ENCODE assay signal across 22 cellular contexts in genomic region chr1:230798187-230798484, GRCh38. TPM values are rescaled to one million over a fixed set of nuclear protein-coding genes. Genes with fewer than 3 reads are reported as not detected.
DNase-seq lines count a peak whose midpoint lies in the region; ATAC-seq and TF ChIP-seq lines count a peak whose summit lies in the region.
"Had no signal": no experiment of that assay in that cellular context is flagged by ENCODE, and none has a peak within 500 bp of the region (broad histone marks: within the 10 kb centered on the region; RNA-seq: fewer than 3 reads in every experiment).

No MANE protein-coding gene starts in this region.

- H3K4ac ChIP-seq in neuronal stem cell (ENCODE audit: low read length): no peak overlapping the region

- no peak overlapping the region for H3K14ac ChIP-seq in neuronal stem cell (ENCODE audit: low read length)

- DNase-seq in PC-3: no peak
- no peak for DNase-seq in foreskin keratinocyte
- DNase-seq in neuronal stem cell (ENCODE audit: low spot score): no peak
- no peak for DNase-seq in adrenal gland
- DNase-seq in HPDE6-E6E7 (ENCODE audit: extremely low spot score): no peak
- DNase-seq: activated CD4-positive, alpha-beta T cell treated with anti-CD3 and anti-CD28 coated beads for 4 hours; activated CD8-positive, alpha-beta memory T cell treated with anti-CD3 and anti-CD28 coated beads, Interleukin-2, amount 50 U/mL, for 4 hours; activated gamma-delta T cell treated with Interleukin-2 at 50 U/mL for 16 hours; CD4-positive, alpha-beta T cell; DMS79; naive B cell; NCI-H1436 treated with DMSO at 0.1 percent for 48 hours had no signal

- POLR2A ChIA-PET in PC-3 (lab: Charles Lee; ENCODE audit: unreplicated experiment): no interaction called here

- H4K91ac ChIP-seq in neuronal stem cell (ENCODE audit: low read depth, low read length, poor library complexity): no peak overlapping the region

- H3K79me2 ChIP-seq in PC-3 (ENCODE audit: low read length): no peaks in the 10 kb centered on the region

- H3K79me1 ChIP-seq in neuronal stem cell (ENCODE audit: low read depth, low read length): no peaks in the 10 kb centered on the region

- intact Hi-C loops in PC-3 (cut with micrococcal nuclease) (loop anchor here (1.0 to 10.0 kb wide), 5 partner anchors 71 to 413 kb away; partner anchors contain the start of genes ARV1 and C1orf198), adrenal gland (cut with DNase I) (loop anchor here (5.0 to 10.0 kb wide), 3 partner anchors 117 to 417 kb away; no protein-coding TSS in a partner anchor)

- ATAC-seq in PC-3: peak; percentile 60
- peak; percentile 10 for ATAC-seq in foreskin keratinocyte
- no peak for ATAC-seq in HG03039 (IDR thresholded peaks at IDR 0.05; ENCODE audit: unreplicated experiment)
- ATAC-seq in HG02798 (IDR thresholded peaks at IDR 0.05; ENCODE audit: poor library complexity, unreplicated experiment): no peak
- ATAC-seq: stimulated activated memory B cell treated with anti-CD40 and anti-IgM and Interleukin-4, amounts not matched to agents 10 μg/mL and 1 μg/mL and 100 μg/mL, for 72 hours had no signal

- no peak overlapping the region for H2BK120ac ChIP-seq in neuronal stem cell (ENCODE audit: low read depth, low read length)

- no CpG with 5 or more reads among the region's 2 CpGs for WGBS in neuronal stem cell (ENCODE audit: extremely low coverage in 2 of 2, insufficient read length in 2 of 2, insufficient replicate concordance in 1 of 2), 2 donors
- 70 to 84% (median 81%) methylated on average over 2 of the region's 2 CpGs for WGBS in adrenal gland, 4 donors

- no peaks in the 10 kb centered on the region for H3F3A ChIP-seq in PC-3 (ENCODE audit: low read length, unreplicated experiment)

- H3K4me1 ChIP-seq in PC-3 (ENCODE audit: insufficient read depth, low read length): no peaks in the 10 kb centered on the region
- no peaks in the 10 kb centered on the region for H3K4me1 ChIP-seq in foreskin keratinocyte
- peaks cover 0 to 4% of the 10 kb centered on the region in 2 donors for H3K4me1 ChIP-seq in neuronal stem cell (ENCODE audit: control insufficient read depth in 2 of 2, insufficient read depth in 1 of 2, low read depth in 1 of 2, low read length in 2 of 2)
- no peaks in the 10 kb centered on the region for H3K4me1 ChIP-seq in adrenal gland (replicated peaks in 1 of 2)
- H3K4me1 ChIP-seq: transverse colon had no signal

- H2AFZ ChIP-seq in PC-3 (ENCODE audit: low read length) (peak overlapping the region; percentile 35; the same call in 1 of the 2 replicates), neuronal stem cell (ENCODE audit: low read length) (peak overlapping the region; percentile 70)

- no peak overlapping the region for H2AK5ac ChIP-seq in neuronal stem cell (ENCODE audit: low read depth, low read length)

- peak; percentile 56 for TF ChIP-seq CTCF in 22Rv1 (IDR thresholded peaks at IDR 0.05)
- TF ChIP-seq CTCF in PC-3 (conservative IDR thresholded peaks at IDR 0.05; ENCODE audit: low read depth, low read length): peak; percentile 49; the same call in 1 of the 2 replicates
- no peak for TF ChIP-seq CTCF in foreskin keratinocyte (conservative IDR thresholded peaks at IDR 0.05)
- peak in 1 of 6 experiments; percentile 21 for TF ChIP-seq CTCF in adrenal gland (IDR thresholded peaks at IDR 0.05)

- no peak overlapping the region for H2BK15ac ChIP-seq in neuronal stem cell (ENCODE audit: low read length)

- H3K4me2 ChIP-seq in PC-3 (ENCODE audit: low read length) (no peak overlapping the region), neuronal stem cell (ENCODE audit: insufficient read depth, low read length, poor library complexity, severe bottlenecking) (no peak overlapping the region)

- no peaks in the 10 kb centered on the region for H3K9me2 ChIP-seq in PC-3 (replicated peaks; ENCODE audit: low read length)

- no peak for TF ChIP-seq POLR2A in adrenal gland (IDR thresholded peaks at IDR 0.05)

- CTCF ChIA-PET in PC-3 (lab: Charles Lee): interaction anchor here (0.8 kb wide), 1 partner anchor 27 kb away, joined by 3 read pairs; no protein-coding TSS in a partner anchor

- no peak overlapping the region for H4K8ac ChIP-seq in neuronal stem cell (ENCODE audit: low read depth, low read length)

- BruUV-seq in PC-3 (replicated peaks; lab: Mats Ljungman, UMichigan): no TSS peak

- H3K27ac ChIP-seq in 22Rv1: no peak overlapping the region
- no peak overlapping the region for H3K27ac ChIP-seq in PC-3 (ENCODE audit: low read length)
- H3K27ac ChIP-seq in foreskin keratinocyte: no peak overlapping the region
- no peak overlapping the region for H3K27ac ChIP-seq in neuronal stem cell (replicated peaks; ENCODE audit: low read length)
- no peak overlapping the region for H3K27ac ChIP-seq in adrenal gland
- H3K27ac ChIP-seq: transverse colon had no signal

- H3K18ac ChIP-seq in neuronal stem cell (ENCODE audit: low read length): no peak overlapping the region

- H3K4me3 ChIP-seq in PC-3 (ENCODE audit: low read length) (no peak overlapping the region), neuronal stem cell (ENCODE audit: low read length in 2 of 2) (no peak overlapping the region), adrenal gland (no peak overlapping the region)
- H3K4me3 ChIP-seq: transverse colon had no signal

- no peaks in the 10 kb centered on the region for H4K20me1 ChIP-seq in PC-3 (ENCODE audit: low read length)

- no peak overlapping the region for H2BK12ac ChIP-seq in neuronal stem cell (ENCODE audit: low read length)

- no peak overlapping the region for H3K23ac ChIP-seq in neuronal stem cell (ENCODE audit: low read depth, low read length, poor library complexity)

- H3K36me3 ChIP-seq in PC-3 (ENCODE audit: low read depth, low read length) (no peaks in the 10 kb centered on the region), neuronal stem cell (replicated peaks in 1 of 2; ENCODE audit: control insufficient read depth in 2 of 2, insufficient read depth in 2 of 2, low read length in 2 of 2) (no peaks in the 10 kb centered on the region), adrenal gland (replicated peaks in 1 of 2) (no peaks in the 10 kb centered on the region)
- H3K36me3 ChIP-seq: transverse colon had no signal

- H2BK5ac ChIP-seq in neuronal stem cell (ENCODE audit: low read length): no peak overlapping the region

- H3K9ac ChIP-seq in PC-3 (ENCODE audit: low read length) (no peak overlapping the region), neuronal stem cell (ENCODE audit: low read depth, low read length, poor library complexity) (no peak overlapping the region)

- H3K27me3 ChIP-seq in PC-3 (ENCODE audit: low read length): peaks cover 11% of the 10 kb centered on the region
- H3K27me3 ChIP-seq in foreskin keratinocyte: no peaks in the 10 kb centered on the region
- no peaks in the 10 kb centered on the region for H3K27me3 ChIP-seq in neuronal stem cell (ENCODE audit: control insufficient read depth in 3 of 3, insufficient read depth in 3 of 3, low read depth in 1 of 3, low read length in 3 of 3)
- H3K27me3 ChIP-seq in adrenal gland: no peaks in the 10 kb centered on the region
- H3K27me3 ChIP-seq: transverse colon had no signal

- no peaks in the 10 kb centered on the region for H3K9me3 ChIP-seq in PC-3 (ENCODE audit: low read length)
- no peaks in the 10 kb centered on the region for H3K9me3 ChIP-seq in neuronal stem cell (replicated peaks in 1 of 2; ENCODE audit: control insufficient read depth in 2 of 2, insufficient read depth in 1 of 2, low read depth in 1 of 2, low read length in 2 of 2)
- no peaks in the 10 kb centered on the region for H3K9me3 ChIP-seq in adrenal gland (replicated peaks in 1 of 3)
- H3K9me3 ChIP-seq: transverse colon had no signal

RNA-seq across cellular contexts. Expression of gene CAPN9, which starts 50.9 kb away (rescaled TPM):
- total RNA-seq in PC-3 (2014; rRNA removed) (not detected in 2 replicates), foreskin keratinocyte (not detected in 2 replicates), adrenal gland (1 to 10 TPM in 4 of 8 donors, under 1 TPM in 3, not detected in 1; 0.48 to 2.5 (median 1.2) TPM)
- polyA plus RNA-seq in foreskin keratinocyte (not detected in 2 replicates), adrenal gland (1 to 10 TPM in 1 of 3 donors, under 1 TPM in 1, not detected in 1; 0.64 to 5.1 TPM)
- polyA plus RNA-seq in neuronal stem cell (2013, experiment 1 of 2): 0.15 TPM
- polyA plus RNA-seq in neuronal stem cell (2013, experiment 2 of 2): 0.26 TPM
- total RNA-seq: CD4-positive, alpha-beta T cell; dermis microvascular lymphatic vessel endothelial cell; esophagus mucosa; mammary epithelial cell; pulmonary artery endothelial cell; SK-MEL-5 had no signal
- polyA plus RNA-seq: mammary epithelial cell had no signal

Comparison
In these comparisons a context has a peak if more than half of its experiments do, and no peak if none do; other contexts are left out.
1. ATAC-seq: peak in PC-3 (single experiment) and foreskin keratinocyte (single experiment); none in HG03039 (single experiment) and HG02798 (single experiment).